Comparison of ENCODE assay signal across 8 cellular contexts in the genomic region with DNA sequence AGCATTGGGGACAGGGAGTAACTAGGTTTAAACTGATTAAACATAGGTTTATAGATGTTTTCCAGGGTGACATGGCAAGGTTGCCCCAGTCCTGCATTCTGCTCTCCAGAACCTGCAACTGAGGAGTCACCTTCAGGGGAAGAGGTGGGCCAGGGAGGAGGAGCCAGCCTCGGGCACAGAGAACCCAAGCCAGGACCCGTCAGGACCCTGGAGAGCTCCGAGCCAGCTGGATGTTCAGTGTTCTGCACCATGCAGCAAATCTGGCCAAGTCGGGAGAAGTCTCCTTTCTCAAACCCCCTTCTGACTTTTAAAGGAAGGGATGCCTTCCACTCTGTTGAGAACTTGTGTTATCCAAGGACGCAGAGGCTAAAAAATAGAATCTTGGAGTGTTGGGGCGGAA.
DNase-seq lines count a peak whose midpoint lies in the region; ATAC-seq, FAIRE-seq and TF ChIP-seq lines count a peak whose summit lies in the region.

No MANE protein-coding gene starts in this region.

- ATAC-seq in GM21529 (IDR thresholded peaks at IDR 0.05; ENCODE audit: unreplicated experiment), result no peak

- WGBS in neuronal stem cell (ENCODE audit: extremely low coverage in 2 of 2, insufficient read length in 2 of 2, insufficient replicate concordance in 1 of 2), 2 donors, result no CpG with 5 or more reads among the region's 6 CpGs

- in situ Hi-C loops in GM13976 (cut with MboI; ENCODE audit: low sequenced_read_pairs, unreplicated experiment), result no loop called here

- TF ChIP-seq CTCF in GM13976 (IDR thresholded peaks at IDR 0.05; ENCODE audit: borderline replicate concordance, control extremely low read depth, extremely low read depth, insufficient read depth, missing control alignments), result no peak
- no peak for TF ChIP-seq CTCF in RWPE1 (conservative IDR thresholded peaks at IDR 0.05; ENCODE audit: low read depth)
- no peak for TF ChIP-seq CTCF in choroid plexus epithelial cell (conservative IDR thresholded peaks at IDR 0.05; ENCODE audit: low read depth, low read length)
- TF ChIP-seq CTCF in D721Med (IDR thresholded peaks at IDR 0.05; ENCODE audit: insufficient read depth, missing control alignments), result no peak

- peaks cover 0 to 8% (median 0%) of the 10 kb centered on the region in 3 experiments for H3K27me3 ChIP-seq in neuronal stem cell (ENCODE audit: control insufficient read depth in 3 of 3, insufficient read depth in 3 of 3, low read depth in 1 of 3, low read length in 3 of 3)

- no peak overlapping the region for H3K4me2 ChIP-seq in neuronal stem cell (ENCODE audit: insufficient read depth, low read length, poor library complexity, severe bottlenecking)

- no peak overlapping the region for H3K23ac ChIP-seq in neuronal stem cell (ENCODE audit: low read depth, low read length, poor library complexity)

- no peak overlapping the region for H2BK15ac ChIP-seq in neuronal stem cell (ENCODE audit: low read length)

- CTCF ChIA-PET in RWPE1 (lab: Yijun Ruan, JAX), result no interaction called here

- no peaks in the 10 kb centered on the region for H3K36me3 ChIP-seq in neuronal stem cell (replicated peaks in 1 of 2; ENCODE audit: control insufficient read depth in 2 of 2, insufficient read depth in 2 of 2, low read length in 2 of 2)

- DNase-seq in GM13976 (ENCODE audit: low spot score) (peak; percentile 58), RWPE1 (ENCODE audit: low spot score) (peak; percentile 37), choroid plexus epithelial cell (ENCODE audit: low read depth) (peak; percentile 52), neuronal stem cell (ENCODE audit: low spot score) (peak; percentile 66), cerebellum (ENCODE audit: low spot score) (no peak), D721Med (ENCODE audit: insufficient read length, low spot score) (no peak), OCI-M2 (lab: John Stamatoyannopoulos, UW; ENCODE audit: unreplicated experiment) (no peak)

- POLR2A ChIA-PET in RWPE1 (lab: Yijun Ruan, JAX; ENCODE audit: low non-redundant PET), result no interaction called here

- no peak overlapping the region for H4K91ac ChIP-seq in neuronal stem cell (ENCODE audit: low read depth, low read length, poor library complexity)

- no peak overlapping the region for H2BK120ac ChIP-seq in neuronal stem cell (ENCODE audit: low read depth, low read length)

- no peak overlapping the region for H3K4ac ChIP-seq in neuronal stem cell (ENCODE audit: low read length)

- H3K4me1 ChIP-seq in neuronal stem cell (ENCODE audit: control insufficient read depth in 2 of 2, insufficient read depth in 1 of 2, low read depth in 1 of 2, low read length in 2 of 2), result no peaks in the 10 kb centered on the region

- no peaks in the 10 kb centered on the region for H3K9me3 ChIP-seq in neuronal stem cell (replicated peaks in 1 of 2; ENCODE audit: control insufficient read depth in 2 of 2, insufficient read depth in 1 of 2, low read depth in 1 of 2, low read length in 2 of 2)

- no peak overlapping the region for H2BK5ac ChIP-seq in neuronal stem cell (ENCODE audit: low read length)

- no peak overlapping the region for H2BK12ac ChIP-seq in neuronal stem cell (ENCODE audit: low read length)

- H4K8ac ChIP-seq in neuronal stem cell (ENCODE audit: low read depth, low read length), result no peak overlapping the region

- no peak overlapping the region for H3K4me3 ChIP-seq in choroid plexus epithelial cell (ENCODE audit: low read depth, low read length)
- H3K4me3 ChIP-seq in neuronal stem cell (ENCODE audit: low read length in 2 of 2), result no peak overlapping the region

- no peak overlapping the region for H3K9ac ChIP-seq in neuronal stem cell (ENCODE audit: low read depth, low read length, poor library complexity)

- no peak overlapping the region for H3K14ac ChIP-seq in neuronal stem cell (ENCODE audit: low read length)

- no peaks in the 10 kb centered on the region for H3K79me1 ChIP-seq in neuronal stem cell (ENCODE audit: low read depth, low read length)

- H3K27ac ChIP-seq in RWPE1, result no peak overlapping the region
- no peak overlapping the region for H3K27ac ChIP-seq in neuronal stem cell (replicated peaks; ENCODE audit: low read length)

- no peak overlapping the region for H3K18ac ChIP-seq in neuronal stem cell (ENCODE audit: low read length)

- no peak overlapping the region for H2AFZ ChIP-seq in neuronal stem cell (ENCODE audit: low read length)

- H2AK5ac ChIP-seq in neuronal stem cell (ENCODE audit: low read depth, low read length), result no peak overlapping the region

- no peak for FAIRE-seq in D721Med (lab: Jason Lieb, UNC)

Comparison
In these comparisons a context has a peak if more than half of its experiments do, and no peak if none do; other contexts are left out.
1. DNase-seq: peak in GM13976 (single experiment), RWPE1 (single experiment), choroid plexus epithelial cell (single experiment) and neuronal stem cell (single experiment); none in cerebellum (single experiment), D721Med (single experiment) and OCI-M2 (single experiment).